In genomic region chr6:70371454-70372105, GRCh38 we compare ENCODE assay signal across 8 cellular contexts. TPM values are rescaled to one million over a fixed set of nuclear protein-coding genes. Genes with fewer than 3 reads are reported as not detected.
DNase-seq lines count a peak whose midpoint lies in the region; ATAC-seq and TF ChIP-seq lines count a peak whose summit lies in the region.

No MANE protein-coding gene starts in this region.

- peak; percentile 65 for TF ChIP-seq CTCF in AG09309 (IDR thresholded peaks at IDR 0.05; ENCODE audit: control insufficient read depth, insufficient read depth, low read depth, low read length, missing control alignments)

- H3K4me3 ChIP-seq in AG09309 (ENCODE audit: control insufficient read depth, low read depth, low read length), result no peak overlapping the region

- DNase-seq in AG09309 (ENCODE audit: low read depth) (peak; percentile 42), KBM-7 (peak; percentile 56), NOMO-1 (lab: John Stamatoyannopoulos, UW; ENCODE audit: unreplicated experiment in 2 of 2) (peak; percentile 14 to 69), cerebellum (ENCODE audit: low spot score) (peak; percentile 41), medulla oblongata (ENCODE audit: extremely low spot score) (peak; percentile 76)
- no peak for DNase-seq in stimulated activated CD4-positive, alpha-beta T cell treated with anti-CD3 and anti-CD28 coated beads, Interleukin-4, amount 100 ng/mL, for 1 hour

- in situ Hi-C loops in KBM-7 (cut with MboI; ENCODE audit: low pct_unique_long_range_greater_than_20kb, low sequenced_read_pairs), result loop anchor here (25.0 kb wide), 1 partner anchor 641 kb away; no protein-coding TSS in a partner anchor

- ATAC-seq in GM18520 (IDR thresholded peaks at IDR 0.05; ENCODE audit: unreplicated experiment), result peak; percentile 36
- no peak for ATAC-seq in HG02852 (IDR thresholded peaks at IDR 0.05; ENCODE audit: unreplicated experiment)

RNA-seq across cellular contexts. Expression of gene FAM135A, which starts 41.7 kb away (rescaled TPM):
- 83.0 TPM for total RNA-seq in cerebellum
